Comparison of ENCODE assay signal across 25 cellular contexts in genomic region chr3:4376499-4376898, GRCh38.
A peak's percentile ranks its signal among the peaks of the same experiment; 100 is the strongest.
DNase-seq lines count a peak whose midpoint lies in the region; ATAC-seq and TF ChIP-seq lines count a peak whose summit lies in the region.
"Had no signal": no experiment of that assay in that cellular context is flagged by ENCODE, and none has a peak within 500 bp of the region (broad histone marks: within the 10 kb centered on the region; RNA-seq: fewer than 3 reads in every experiment).

No MANE protein-coding gene starts in this region.

- TF ChIP-seq CTCF in epithelial cell of esophagus (IDR thresholded peaks at IDR 0.05; ENCODE audit: insufficient read depth, low read depth, low read length, missing control alignments) = no peak
- TF ChIP-seq CTCF in omental fat pad (IDR thresholded peaks at IDR 0.05) = no peak

- ATAC-seq in omental fat pad (ENCODE audit: low FRiP score) (no peak), HG02973 (IDR thresholded peaks at IDR 0.05; ENCODE audit: unreplicated experiment) (no peak)
- ATAC-seq: effector memory CD8-positive, alpha-beta T cell; naive thymus-derived CD4-positive, alpha-beta T cell had no signal

- H3K4me3 ChIP-seq in epithelial cell of esophagus (ENCODE audit: low read length) = no peak overlapping the region
- H3K4me3 ChIP-seq: coronary artery, Peyer's patch, upper lobe of left lung had no signal

- peak; percentile 19 for DNase-seq in AG20443 (ENCODE audit: low spot score)
- DNase-seq in HT1080 (ENCODE audit: low read depth) = peak; percentile 39
- DNase-seq in epithelial cell of esophagus (ENCODE audit: low read depth) = peak; percentile 68
- DNase-seq in kidney tubule cell (ENCODE audit: low spot score) = peak; percentile 65
- DNase-seq in omental fat pad (ENCODE audit: low spot score) = no peak
- DNase-seq in NAMALWA (ENCODE audit: low spot score) = no peak
- DNase-seq: activated CD4-positive, alpha-beta T cell treated with anti-CD3 and anti-CD28 coated beads, Interleukin-2, amount 50 U/mL, for 48 hours; activated CD4-positive, CD25-positive, alpha-beta regulatory T cell; activated naive CD4-positive, alpha-beta T cell treated with anti-CD3 and anti-CD28 coated beads, Interleukin-2, amount 10 ng/mL, durations not matched to agents 7 days and 5 days; anterior cingulate cortex; Caco-2; DMS79 treated with DMSO at 0.1 percent for 48 hours; effector memory CD8-positive, alpha-beta T cell; midbrain; naive thymus-derived CD4-positive, alpha-beta T cell; NCI-H1105; NCI-H187 treated with DMSO at 0.1 percent for 48 hours; NCI-H2171 treated with DMSO at 0.1 percent for 48 hours; NCI-H526; nucleus accumbens; Peyer's patch; small intestine; upper lobe of left lung had no signal

Comparison
In these comparisons a context has a peak if more than half of its experiments do, and no peak if none do; other contexts are left out.
1. DNase-seq: peak in AG20443 (single experiment), HT1080 (single experiment), epithelial cell of esophagus (single experiment) and kidney tubule cell (single experiment); none in omental fat pad (single experiment) and NAMALWA (single experiment).